8 cellular contexts compared by ENCODE assay signal in the genomic region with DNA sequence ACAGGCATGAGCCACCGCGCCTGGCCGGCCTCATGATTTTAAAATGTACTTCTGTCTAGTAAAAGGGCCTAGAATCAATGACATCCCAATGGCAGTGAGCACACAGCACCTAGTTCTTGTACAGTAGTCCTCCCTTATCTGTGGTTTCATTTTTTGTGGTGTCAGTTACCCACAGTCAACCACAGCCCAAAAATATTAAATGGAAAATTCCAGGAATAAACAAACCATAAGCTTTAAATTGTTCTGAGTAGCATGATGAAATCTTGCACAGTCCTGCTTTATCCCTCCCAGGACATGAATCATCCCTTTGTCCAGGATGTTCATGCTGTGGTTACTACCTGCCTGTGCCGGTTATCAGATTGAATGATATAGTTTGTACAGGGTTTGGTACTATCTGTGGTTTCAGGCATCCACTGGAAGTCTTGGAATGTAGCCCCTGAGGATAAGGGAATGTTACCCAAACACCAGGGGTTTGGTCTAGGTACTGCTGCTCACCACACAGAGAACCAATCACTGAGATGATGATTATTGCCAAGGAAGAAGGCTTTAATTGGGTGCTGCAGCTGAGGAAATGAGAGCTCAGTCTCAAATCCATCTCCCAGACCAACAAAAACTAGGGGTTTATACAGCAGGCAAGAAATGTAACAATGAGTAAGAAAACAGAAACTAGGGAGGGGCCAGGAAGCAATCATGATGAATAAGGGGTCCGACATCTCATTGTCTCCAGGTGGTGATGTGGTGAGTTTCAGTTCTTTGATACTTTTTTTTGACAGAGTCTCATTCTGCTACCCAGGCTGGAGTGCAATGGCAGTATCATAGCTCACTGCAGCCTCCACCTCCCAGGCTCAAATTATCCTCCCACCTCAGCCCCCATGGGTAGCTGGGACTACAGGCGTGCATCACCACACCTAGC. TPM values are rescaled to one million over a fixed set of nuclear protein-coding genes. Genes with fewer than 3 reads are reported as not detected.
DNase-seq lines count a peak whose midpoint lies in the region; ATAC-seq, FAIRE-seq and TF ChIP-seq lines count a peak whose summit lies in the region.

No MANE protein-coding gene starts in this region.

- H3K27me3 ChIP-seq in astrocyte (ENCODE audit: insufficient read depth, low read length), result no peaks in the 10 kb centered on the region
- peaks cover 3% of the 10 kb centered on the region for H3K27me3 ChIP-seq in osteoblast (ENCODE audit: insufficient read depth, low read length)
- no peaks in the 10 kb centered on the region for H3K27me3 ChIP-seq in right cardiac atrium (ENCODE audit: control insufficient read depth, insufficient read depth)

- peak overlapping the region; percentile 31 for H3K27ac Mint-ChIP-seq in astrocyte (ENCODE audit: unreplicated experiment)

- peak; percentile 40 for ATAC-seq in GM18502 (IDR thresholded peaks at IDR 0.05; ENCODE audit: poor library complexity, unreplicated experiment)
- ATAC-seq in right cardiac atrium, result no peak

- 76% methylated on average over 6 of the region's 6 CpGs for WGBS in right cardiac atrium

- H3K79me2 ChIP-seq in astrocyte (ENCODE audit: insufficient read depth, low read length) (no peaks in the 10 kb centered on the region), osteoblast (ENCODE audit: insufficient read depth, low read length) (no peaks in the 10 kb centered on the region)

- H3K27me3 Mint-ChIP-seq in astrocyte (ENCODE audit: low read depth, unreplicated experiment), result no peaks in the 10 kb centered on the region

- intact Hi-C loops in right cardiac atrium (cut with DNase I), result no loop called here

- H3K4me1 Mint-ChIP-seq in astrocyte (ENCODE audit: low read depth, unreplicated experiment), result peaks cover 8% of the 10 kb centered on the region

- H3K36me3 ChIP-seq in astrocyte (ENCODE audit: insufficient read depth, low read length) (no peaks in the 10 kb centered on the region), osteoblast (ENCODE audit: insufficient read depth, low read length) (no peaks in the 10 kb centered on the region)

- H4K20me1 ChIP-seq in astrocyte (ENCODE audit: insufficient read depth, low read length) (no peaks in the 10 kb centered on the region), osteoblast (ENCODE audit: insufficient read depth, low read length) (no peaks in the 10 kb centered on the region)

- H3K4me1 ChIP-seq in astrocyte (ENCODE audit: insufficient read depth, low read length), result peaks cover 4% of the 10 kb centered on the region
- peaks cover 6% of the 10 kb centered on the region for H3K4me1 ChIP-seq in osteoblast (ENCODE audit: insufficient read depth, low read length)
- no peaks in the 10 kb centered on the region for H3K4me1 ChIP-seq in right cardiac atrium (ENCODE audit: control insufficient read depth, insufficient read depth, low read length)

- DNase-seq in NCI-H460 (ENCODE audit: extremely low read depth, low read depth) (peak; percentile 15), astrocyte (ENCODE audit: low read depth) (peak; percentile 94), osteoblast (ENCODE audit: insufficient read length, low spot score, missing footprints) (peak; percentile 79), SIG-M5 treated with dmso at 0.1 percent for 504 hours (lab: John Stamatoyannopoulos, UW; ENCODE audit: unreplicated experiment) (no peak), NCI-H128 (lab: John Stamatoyannopoulos, UW; ENCODE audit: unreplicated experiment) (no peak), DMS 273 treated with DMSO at 0.1 percent for 48 hours (lab: John Stamatoyannopoulos, UW) (no peak), right cardiac atrium (no peak)

- no peak overlapping the region for H3K4me3 ChIP-seq in astrocyte (ENCODE audit: insufficient read depth, low read depth, low read length)
- no peak overlapping the region for H3K4me3 ChIP-seq in osteoblast (ENCODE audit: insufficient read depth, low read length)
- H3K4me3 ChIP-seq in right cardiac atrium (ENCODE audit: low read length), result no peak overlapping the region

- H3K9ac ChIP-seq in astrocyte (ENCODE audit: low read length), result no peak overlapping the region

- no peak overlapping the region for H3K4me3 Mint-ChIP-seq in astrocyte (ENCODE audit: unreplicated experiment)

- peaks cover 1% of the 10 kb centered on the region for H3K9me3 Mint-ChIP-seq in astrocyte (ENCODE audit: unreplicated experiment)

- H3K9me3 ChIP-seq in astrocyte (ENCODE audit: insufficient read depth, low read depth, low read length) (no peaks in the 10 kb centered on the region), osteoblast (ENCODE audit: low read depth, low read length) (no peaks in the 10 kb centered on the region), right cardiac atrium (ENCODE audit: control insufficient read depth, low read length) (no peaks in the 10 kb centered on the region)

- H3K4me2 ChIP-seq in astrocyte (ENCODE audit: low read length) (peak overlapping the region; percentile 33), osteoblast (ENCODE audit: insufficient read depth, low read length) (no peak overlapping the region)

- TF ChIP-seq CTCF in astrocyte (IDR thresholded peaks at IDR 0.05; ENCODE audit: insufficient read depth, low read depth, low read length) (no peak), osteoblast (IDR thresholded peaks at IDR 0.05; ENCODE audit: extremely low read depth, low read depth, low read length) (no peak)

- no peak overlapping the region for H2AFZ ChIP-seq in astrocyte (ENCODE audit: low read depth, low read length)
- no peak overlapping the region for H2AFZ ChIP-seq in osteoblast (ENCODE audit: low read length)

- peak overlapping the region; percentile 31 for H3K27ac ChIP-seq in astrocyte (ENCODE audit: low read depth, low read length)
- no peak overlapping the region for H3K27ac ChIP-seq in osteoblast (ENCODE audit: low read depth, low read length)
- H3K27ac ChIP-seq in right cardiac atrium (ENCODE audit: low read length), result no peak overlapping the region

- no peaks in the 10 kb centered on the region for H3K36me3 Mint-ChIP-seq in astrocyte (ENCODE audit: low read depth, unreplicated experiment)

- peak; percentile 100 for FAIRE-seq in astrocyte (lab: Jason Lieb, UNC)

RNA-seq across cellular contexts. Expression of a gene that starts 16.1 kb away (rescaled TPM):
- 14.1 and 15.8 TPM in 2 replicates for total RNA-seq in NCI-H460 (2014; rRNA removed; shearing (Covaris generic))
- polyA plus RNA-seq in NCI-H460 (2014; cell fraction: nucleus; rRNA removed), result 9.8 and 14.0 TPM in 2 replicates
- 100 and 115 TPM in 2 replicates for total RNA-seq in astrocyte
- 51.8 and 68.7 TPM in 2 replicates for total RNA-seq in osteoblast
- 100 to 1,000 TPM; 255 to 871 (median 312) TPM for total RNA-seq in right cardiac atrium
- polyA plus RNA-seq in right cardiac atrium, result 442 TPM

Comparison
In these comparisons a context has a peak if more than half of its experiments do, and no peak if none do; other contexts are left out.
1. DNase-seq: peak in NCI-H460 (single experiment), astrocyte (single experiment) and osteoblast (single experiment); none in SIG-M5 treated with dmso at 0.1 percent for 504 hours (single experiment), NCI-H128 (single experiment), DMS 273 treated with DMSO at 0.1 percent for 48 hours (single experiment) and right cardiac atrium (0 of 3).